ENCODE assay signal across 9 cellular contexts in the genomic region with DNA sequence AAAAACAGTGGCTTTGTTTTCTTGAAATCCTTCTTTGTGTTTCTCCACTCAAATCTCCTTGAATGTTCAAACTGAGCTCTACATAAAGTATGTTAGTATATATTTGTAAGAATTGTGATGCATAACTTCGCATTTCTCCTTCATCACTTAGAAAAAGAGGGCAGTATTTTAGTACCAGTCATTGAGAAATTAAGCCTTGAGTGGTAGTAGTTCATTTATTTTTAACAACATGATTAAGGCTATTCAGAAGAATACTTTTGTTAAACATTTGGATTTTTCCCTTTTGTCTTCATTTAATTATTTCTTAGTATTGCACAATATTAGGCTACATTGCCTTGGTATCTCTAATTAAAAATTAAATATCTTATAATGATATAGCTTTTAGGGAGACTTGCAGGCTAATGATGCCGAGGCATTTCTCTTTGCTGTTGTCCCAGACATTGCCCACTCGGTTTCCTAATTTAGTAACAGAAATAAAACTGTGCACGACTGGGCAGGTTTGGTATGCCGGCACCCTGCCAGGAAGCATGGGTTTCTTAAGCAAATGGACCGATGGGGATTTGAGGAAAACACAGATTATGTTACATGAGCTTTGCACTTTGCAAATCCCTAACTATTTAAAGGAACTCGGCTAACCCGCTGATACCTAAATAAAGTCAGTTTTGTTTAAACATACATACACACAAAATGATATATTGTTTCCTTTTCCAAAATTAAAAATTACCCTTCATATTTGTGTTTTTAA. TPM values are rescaled to one million over a fixed set of nuclear protein-coding genes. Genes with fewer than 3 reads are reported as not detected.
DNase-seq lines count a peak whose midpoint lies in the region; ATAC-seq and TF ChIP-seq lines count a peak whose summit lies in the region.
"Had no signal": no experiment of that assay in that cellular context is flagged by ENCODE, and none has a peak within 500 bp of the region (broad histone marks: within the 10 kb centered on the region; RNA-seq: fewer than 3 reads in every experiment).

No MANE protein-coding gene starts in this region.

- peaks cover 12 to 32% (median 21%) of the 10 kb centered on the region in 4 donors for H3K4me1 ChIP-seq in esophagus muscularis mucosa

- H3K27ac ChIP-seq in esophagus muscularis mucosa (replicated peaks in 1 of 4), result peak overlapping the region in 2 of 4 donors; percentile 45 to 51

- H3K9me3 Mint-ChIP-seq in T-cell, result no peaks in the 10 kb centered on the region
- no peaks in the 10 kb centered on the region for H3K9me3 Mint-ChIP-seq in activated naive CD8-positive, alpha-beta T cell treated with anti-CD3 and anti-CD28 coated beads for 36 hours

- no peaks in the 10 kb centered on the region for H3K4me1 Mint-ChIP-seq in T-cell
- H3K4me1 Mint-ChIP-seq in activated naive CD8-positive, alpha-beta T cell treated with anti-CD3 and anti-CD28 coated beads for 36 hours, result no peaks in the 10 kb centered on the region

- CTCF ChIA-PET in T-cell (lab: Charles Lee), result interaction anchor here in 1 of 2 donors (1.2 kb wide), 1 partner anchor 398 kb away, joined by 3 read pairs; no protein-coding TSS in a partner anchor

- H3K9me3 ChIP-seq in esophagus muscularis mucosa, result no peaks in the 10 kb centered on the region

- ATAC-seq in Right ventricle myocardium superior (ENCODE audit: poor library complexity) (peak; percentile 70), Right ventricle myocardium inferior (no peak), T-cell (replicated peaks in 1 of 4) (no peak)

- POLR2A ChIA-PET in T-cell (lab: Charles Lee), result interaction anchor here in 1 of 2 donors (0.6 kb wide), 1 partner anchor 19 kb away, joined by 3 read pairs; no protein-coding TSS in a partner anchor

- H3K4me3 Mint-ChIP-seq in T-cell, result no peak overlapping the region
- no peak overlapping the region for H3K4me3 Mint-ChIP-seq in activated naive CD8-positive, alpha-beta T cell treated with anti-CD3 and anti-CD28 coated beads for 36 hours

- no peak for TF ChIP-seq EP300 in esophagus muscularis mucosa (IDR thresholded peaks at IDR 0.05)

- WGBS in esophagus muscularis mucosa, result 31% methylated on average over 8 of the region's 8 CpGs

- H3K27ac Mint-ChIP-seq in T-cell, result no peak overlapping the region
- H3K27ac Mint-ChIP-seq in activated naive CD8-positive, alpha-beta T cell treated with anti-CD3 and anti-CD28 coated beads for 36 hours, result no peak overlapping the region

- H3K36me3 ChIP-seq in esophagus muscularis mucosa, result no peaks in the 10 kb centered on the region

- intact Hi-C loops in Right ventricle myocardium superior (cut with DNase I), result no loop called here
- intact Hi-C loops in Right ventricle myocardium inferior (cut with DNase I), result loop anchor here (5.0 kb wide), 1 partner anchor 261 kb away; a partner anchor contains a TSS
- intact Hi-C loops in esophagus muscularis mucosa (cut with DNase I), result no loop called here

- TF ChIP-seq POLR2A in esophagus muscularis mucosa (IDR thresholded peaks at IDR 0.05; ENCODE audit: low read depth), result no peak

- no peaks in the 10 kb centered on the region for H3K27me3 Mint-ChIP-seq in T-cell
- H3K27me3 Mint-ChIP-seq in activated naive CD8-positive, alpha-beta T cell treated with anti-CD3 and anti-CD28 coated beads for 36 hours, result no peaks in the 10 kb centered on the region

- H3K27me3 ChIP-seq in esophagus muscularis mucosa, result no peaks in the 10 kb centered on the region

- peaks cover 35% of the 10 kb centered on the region for H3K36me3 Mint-ChIP-seq in T-cell
- H3K36me3 Mint-ChIP-seq in activated naive CD8-positive, alpha-beta T cell treated with anti-CD3 and anti-CD28 coated beads for 36 hours, result peaks cover 6% of the 10 kb centered on the region

- DNase-seq in Right ventricle myocardium superior (peak; percentile 82), Right ventricle myocardium inferior (ENCODE audit: missing footprints) (no peak), amniotic stem cell (lab: John Stamatoyannopoulos, UW) (peak; percentile 23), iris pigment epithelial cell (ENCODE audit: low read depth) (peak; percentile 81), T-cell (no peak), esophagus muscularis mucosa (ENCODE audit: extremely low spot score) (no peak)
- DNase-seq in activated naive CD8-positive, alpha-beta T cell treated with anti-CD3 and anti-CD28 coated beads for 36 hours, result no peak
- DNase-seq in stimulated activated CD4-positive, alpha-beta T cell treated with anti-CD3 and anti-CD28 coated beads, Interleukin-4, amount 100 ng/mL, for 24 hours, result no peak
- DNase-seq: RPMI8226 had no signal

- peak overlapping the region in 2 of 4 donors; percentile 14 to 33 for H3K4me3 ChIP-seq in esophagus muscularis mucosa

- no peak for TF ChIP-seq CTCF in esophagus muscularis mucosa (IDR thresholded peaks at IDR 0.05)

RNA-seq across cellular contexts. Expression of a gene that starts 54.7 kb away (rescaled TPM):
- total RNA-seq in Right ventricle myocardium superior, result 21.7 TPM
- total RNA-seq in Right ventricle myocardium inferior, result 18.7 TPM
- 10 to 100 TPM; 14.2 to 20.0 (median 16.5) TPM for total RNA-seq in T-cell
- 10 to 100 TPM; 15.7 to 39.9 (median 24.7) TPM for total RNA-seq in esophagus muscularis mucosa
- 10 to 100 TPM in 1 of 2 experiments, 1 to 10 TPM in 1; 9.9 to 12.4 TPM for total RNA-seq in activated naive CD8-positive, alpha-beta T cell treated with anti-CD3 and anti-CD28 coated beads for 36 hours

RNA-seq across cellular contexts. Expression of a gene that starts 56.6 kb away (rescaled TPM):
- total RNA-seq in Right ventricle myocardium superior (8.7 TPM), Right ventricle myocardium inferior (13.0 TPM), T-cell (1 to 10 TPM in 2 of 5 donors, under 1 TPM in 1, not detected in 2; 0.18 to 2.2 (median 1.3) TPM), esophagus muscularis mucosa (10 to 100 TPM; 14.7 to 25.3 (median 19.3) TPM)
- 1 to 10 TPM; 3.7 to 4.2 TPM for total RNA-seq in activated naive CD8-positive, alpha-beta T cell treated with anti-CD3 and anti-CD28 coated beads for 36 hours

Comparison
In these comparisons a context has a peak if more than half of its experiments do, and no peak if none do; other contexts are left out.
1. DNase-seq: peak in Right ventricle myocardium superior (single experiment), amniotic stem cell (single experiment) and iris pigment epithelial cell (single experiment); none in Right ventricle myocardium inferior (single experiment), T-cell (0 of 34), esophagus muscularis mucosa (single experiment), activated naive CD8-positive, alpha-beta T cell treated with anti-CD3 and anti-CD28 coated beads for 36 hours (single experiment) and stimulated activated CD4-positive, alpha-beta T cell treated with anti-CD3 and anti-CD28 coated beads, Interleukin-4, amount 100 ng/mL, for 24 hours (single experiment).